8 cellular contexts compared by ENCODE assay signal in the genomic region with DNA sequence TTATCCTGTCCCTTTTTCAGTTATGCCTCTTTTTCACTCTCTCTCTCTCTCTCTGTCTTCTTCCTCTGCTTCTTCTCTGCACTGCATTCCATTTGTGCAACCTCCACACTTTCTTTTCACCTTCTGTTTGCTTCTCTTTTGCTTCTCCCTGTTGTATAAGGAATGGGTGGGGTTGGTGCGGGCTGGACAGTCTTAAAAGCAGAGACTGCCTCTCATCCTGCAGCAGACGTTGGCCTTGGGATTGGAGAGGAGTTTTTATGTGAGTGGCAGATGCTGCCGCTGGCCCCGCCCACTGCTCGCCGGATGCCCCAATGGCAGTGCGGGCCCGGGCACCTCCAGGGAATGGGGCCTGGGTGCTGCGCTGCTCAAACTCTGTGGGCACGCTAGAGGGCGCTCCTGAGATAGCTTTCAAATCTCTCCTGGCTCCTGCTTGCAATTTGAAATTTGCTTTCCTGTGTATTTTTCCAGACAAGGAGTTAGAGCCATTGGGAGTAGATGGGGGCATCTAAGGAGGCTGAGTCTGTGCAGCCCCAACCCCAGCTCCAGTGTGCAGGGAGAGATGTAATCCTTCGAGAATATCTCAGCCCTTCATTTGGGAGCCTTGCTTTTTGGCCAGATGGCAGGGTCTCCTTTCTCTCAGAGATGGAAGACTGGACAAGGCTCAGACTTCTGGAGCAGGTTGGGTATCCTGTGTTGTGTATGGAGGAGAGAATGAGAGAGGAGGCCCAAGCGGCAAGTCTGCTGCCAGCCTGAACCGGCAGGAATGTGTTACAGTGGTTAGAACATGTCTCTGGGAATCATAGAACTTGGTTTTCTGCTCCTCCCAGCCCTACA.
A peak's percentile ranks its signal among the peaks of the same experiment; 100 is the strongest.
DNase-seq lines count a peak whose midpoint lies in the region; ATAC-seq and TF ChIP-seq lines count a peak whose summit lies in the region.

No MANE protein-coding gene starts in this region.

- H3K9me3 Mint-ChIP-seq in T-helper 1 cell treated with Interleukin-12 subunit alpha and Interleukin-12 subunit beta and Interleukin-4 antibody, amounts not matched to agents 30 μg/mL and 1 μg/mL, for 36 hours, result no peaks in the 10 kb centered on the region

- TF ChIP-seq CTCF in GM12874 (IDR thresholded peaks at IDR 0.05; ENCODE audit: insufficient read depth, low read depth, low read length), result peak; percentile 87
- peak; percentile 86 for TF ChIP-seq CTCF in retinal pigment epithelial cell (conservative IDR thresholded peaks at IDR 0.05; ENCODE audit: low read depth, low read length)

- H3K4me3 ChIP-seq in retinal pigment epithelial cell (ENCODE audit: low read length), result no peak overlapping the region

- ATAC-seq in HG02759 (IDR thresholded peaks at IDR 0.05; ENCODE audit: unreplicated experiment), result peak; percentile 97
- peak; percentile 94 for ATAC-seq in left ventricle myocardium superior
- no peak for ATAC-seq in GM19035 (IDR thresholded peaks at IDR 0.05; ENCODE audit: unreplicated experiment)

- DNase-seq in NCI-H1436 (lab: John Stamatoyannopoulos, UW), result peak; percentile 95
- DNase-seq in amygdala (lab: John Stamatoyannopoulos, UW), result peak in 55 of 56 donors; percentile 40 to 94 (median 83)
- peak; percentile 89 for DNase-seq in left ventricle myocardium superior
- DNase-seq in retinal pigment epithelial cell (ENCODE audit: low read depth), result peak; percentile 65

- peaks cover 30% of the 10 kb centered on the region for H3K4me1 Mint-ChIP-seq in T-helper 1 cell treated with Interleukin-12 subunit alpha and Interleukin-12 subunit beta and Interleukin-4 antibody, amounts not matched to agents 30 μg/mL and 1 μg/mL, for 36 hours (ENCODE audit: low read depth)

- no peaks in the 10 kb centered on the region for H3K27me3 Mint-ChIP-seq in T-helper 1 cell treated with Interleukin-12 subunit alpha and Interleukin-12 subunit beta and Interleukin-4 antibody, amounts not matched to agents 30 μg/mL and 1 μg/mL, for 36 hours (ENCODE audit: low read depth)

- H3K27ac Mint-ChIP-seq in T-helper 1 cell treated with Interleukin-12 subunit alpha and Interleukin-12 subunit beta and Interleukin-4 antibody, amounts not matched to agents 30 μg/mL and 1 μg/mL, for 36 hours, result peak overlapping the region; percentile 50

- H3K4me3 Mint-ChIP-seq in T-helper 1 cell treated with Interleukin-12 subunit alpha and Interleukin-12 subunit beta and Interleukin-4 antibody, amounts not matched to agents 30 μg/mL and 1 μg/mL, for 36 hours, result no peak overlapping the region

- H3K36me3 Mint-ChIP-seq in T-helper 1 cell treated with Interleukin-12 subunit alpha and Interleukin-12 subunit beta and Interleukin-4 antibody, amounts not matched to agents 30 μg/mL and 1 μg/mL, for 36 hours (ENCODE audit: low read depth), result peaks cover 21% of the 10 kb centered on the region

- intact Hi-C loops in left ventricle myocardium superior (cut with micrococcal nuclease), result loop anchor here (5.0 kb wide), 1 partner anchor 66 kb away; no protein-coding TSS in a partner anchor
